ENCODE assay signal across 4 cellular contexts in genomic region chr13:52163878-52164277, GRCh38. TPM values are rescaled to one million over a fixed set of nuclear protein-coding genes. Genes with fewer than 3 reads are reported as not detected.
"Had no signal": no experiment of that assay in that cellular context is flagged by ENCODE, and none has a peak within 500 bp of the region (broad histone marks: within the 10 kb centered on the region; RNA-seq: fewer than 3 reads in every experiment).

No MANE protein-coding gene starts in this region.

RNA-seq across cellular contexts. Expression of gene NEK5, which starts 35.0 kb away (rescaled TPM):
- total RNA-seq: ascending aorta; mesenteric fat pad; myocyte; natural killer cell treated with Interleukin-12 subunit alpha and Interleukin-12 subunit beta and Interleukin-15 and Interleukin-18, amount 100 ng/mL, for 72 hours had no signal
